8 cellular contexts compared by ENCODE assay signal in genomic region chr12:48853228-48853688, GRCh38. TPM values are rescaled to one million over a fixed set of nuclear protein-coding genes. Genes with fewer than 3 reads are reported as not detected.
DNase-seq lines count a peak whose midpoint lies in the region; ATAC-seq lines count a peak whose summit lies in the region.

No MANE protein-coding gene starts in this region.

- peak overlapping the region; percentile 54 for H3K9ac ChIP-seq in endocrine pancreas (ENCODE audit: control insufficient read depth, insufficient read depth, low read length)

- no peaks in the 10 kb centered on the region for H3K9me3 ChIP-seq in endocrine pancreas (ENCODE audit: control insufficient read depth, low read length)
- no peaks in the 10 kb centered on the region for H3K9me3 ChIP-seq in mesodermal cell (ENCODE audit: control insufficient read depth, low read length)

- peak overlapping the region; percentile 82 for H3K4me3 ChIP-seq in endocrine pancreas (ENCODE audit: control insufficient read depth, insufficient read depth, low read length)
- H3K4me3 ChIP-seq in mesodermal cell (ENCODE audit: extremely low read depth, insufficient read depth, low read length, poor library complexity, severe bottlenecking): no peak overlapping the region

- peaks cover 8% of the 10 kb centered on the region for H3K4me1 ChIP-seq in endocrine pancreas (ENCODE audit: control insufficient read depth, insufficient read depth, low read length)
- H3K4me1 ChIP-seq in mesodermal cell (ENCODE audit: control insufficient read depth, insufficient read depth, low read length, poor library complexity, severe bottlenecking): peaks cover 4% of the 10 kb centered on the region

- H3K36me3 ChIP-seq in endocrine pancreas (ENCODE audit: control insufficient read depth, insufficient read depth, low read length) (no peaks in the 10 kb centered on the region), mesodermal cell (ENCODE audit: control insufficient read depth, insufficient read depth, low read length) (peaks cover 12% of the 10 kb centered on the region)

- DNase-seq in HUDEP-2 (lab: John Stamatoyannopoulos, UW; ENCODE audit: unreplicated experiment in 76 of 76): peak in 73 of 76 experiments; percentile 13 to 91 (median 75)
- DNase-seq in NOMO-1 treated with DMSO at 0.1 percent for 48 hours (lab: John Stamatoyannopoulos, UW; ENCODE audit: unreplicated experiment): peak; percentile 88
- DNase-seq in activated CD8-positive, alpha-beta memory T cell treated with anti-CD3 and anti-CD28 coated beads for 48 hours (ENCODE audit: low read depth in 2 of 3, low spot score in 2 of 3): peak; percentile 51 to 84 (median 72)
- peak; percentile 57 for DNase-seq in stimulated activated CD8-positive, alpha-beta memory T cell treated with anti-CD3 and anti-CD28 coated beads, Interleukin-12 subunit alpha, Interleukin-12 subunit beta, amount 100 ng/mL, for 4 hours (ENCODE audit: low read depth)

- ATAC-seq in GM18502 (IDR thresholded peaks at IDR 0.05; ENCODE audit: poor library complexity, unreplicated experiment) (peak; percentile 54), HG03135 (IDR thresholded peaks at IDR 0.05; ENCODE audit: unreplicated experiment) (no peak)

- H3K27ac ChIP-seq in mesodermal cell (ENCODE audit: low read depth, low read length, severe bottlenecking): peak overlapping the region; percentile 59

- no peaks in the 10 kb centered on the region for H3K27me3 ChIP-seq in endocrine pancreas (ENCODE audit: control insufficient read depth, insufficient read depth, low read length)

- 0% methylated on average over 4 to 5 of the region's 6 CpGs for WGBS in mesodermal cell (ENCODE audit: insufficient coverage in 2 of 2), 2 experiments

RNA-seq across cellular contexts. Expression of gene DDX23, which starts 1.3 kb away (rescaled TPM):
- polyA plus RNA-seq in mesodermal cell (2013, experiment 1 of 2): 55.7 TPM
- polyA plus RNA-seq in mesodermal cell (2013, experiment 2 of 2): 50.3 TPM

RNA-seq across cellular contexts. Expression of gene RND1, which starts 12.4 kb away (rescaled TPM):
- polyA plus RNA-seq in mesodermal cell (2013, experiment 1 of 2): 4.2 TPM
- polyA plus RNA-seq in mesodermal cell (2013, experiment 2 of 2): 5.8 TPM

RNA-seq across cellular contexts. Expression of gene CACNB3, which starts 35.0 kb away (rescaled TPM):
- 41.0 TPM for polyA plus RNA-seq in mesodermal cell (2013, experiment 1 of 2)
- polyA plus RNA-seq in mesodermal cell (2013, experiment 2 of 2): 40.8 TPM
